1 cellular context compared by ENCODE assay signal in the genomic region with DNA sequence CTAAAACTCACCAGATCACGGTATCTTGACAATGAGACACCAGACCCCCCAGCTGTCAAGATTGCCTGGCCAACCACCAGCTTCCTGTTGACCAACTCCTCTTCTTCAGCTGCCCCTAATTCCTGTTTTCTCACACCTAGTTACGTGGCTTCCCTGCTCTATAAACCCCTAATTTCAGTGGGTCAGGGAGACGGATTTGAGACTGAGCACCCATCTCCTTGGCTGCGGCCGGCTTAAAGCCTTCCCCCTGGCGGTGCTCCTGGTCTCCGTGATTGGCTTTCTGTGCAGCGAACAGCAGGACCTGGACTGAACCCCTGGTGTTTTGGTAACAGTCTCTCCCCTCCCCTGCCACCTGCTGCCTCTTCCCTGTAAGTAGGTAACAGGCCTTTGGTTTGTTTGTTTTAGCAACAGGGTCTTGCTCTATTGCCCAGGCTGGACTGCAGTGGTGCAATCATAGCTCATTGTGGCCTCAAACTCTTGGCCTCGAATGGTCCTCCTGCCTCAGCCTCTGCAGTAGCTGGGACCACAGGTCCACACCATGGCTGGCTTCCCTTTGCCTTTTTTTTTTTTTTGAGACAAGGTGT.
TF ChIP-seq lines count a peak whose summit lies in the region.

No MANE protein-coding gene starts in this region.

TF ChIP-seq in A549, 52 proteins besides CTCF, POLR2A, EP300 and RAD21 (continued from another document):
- TF ChIP-seq, protein P1, sequence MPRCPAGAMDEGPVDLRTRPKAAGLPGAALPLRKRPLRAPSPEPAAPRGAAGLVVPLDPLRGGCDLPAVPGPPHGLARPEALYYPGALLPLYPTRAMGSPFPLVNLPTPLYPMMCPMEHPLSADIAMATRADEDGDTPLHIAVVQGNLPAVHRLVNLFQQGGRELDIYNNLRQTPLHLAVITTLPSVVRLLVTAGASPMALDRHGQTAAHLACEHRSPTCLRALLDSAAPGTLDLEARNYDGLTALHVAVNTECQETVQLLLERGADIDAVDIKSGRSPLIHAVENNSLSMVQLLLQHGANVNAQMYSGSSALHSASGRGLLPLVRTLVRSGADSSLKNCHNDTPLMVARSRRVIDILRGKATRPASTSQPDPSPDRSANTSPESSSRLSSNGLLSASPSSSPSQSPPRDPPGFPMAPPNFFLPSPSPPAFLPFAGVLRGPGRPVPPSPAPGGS (IDR thresholded peaks at IDR 0.05), result no peak
- no peak for TF ChIP-seq RFX5 (IDR thresholded peaks at IDR 0.05)
- no peak for TF ChIP-seq MYC (IDR thresholded peaks at IDR 0.05; ENCODE audit: borderline replicate concordance, low read length)
- no peak for TF ChIP-seq HEYL (CRISPR knock-in tag; IDR thresholded peaks at IDR 0.05)
